ENCODE assay signal across 12 cellular contexts in the genomic region with DNA sequence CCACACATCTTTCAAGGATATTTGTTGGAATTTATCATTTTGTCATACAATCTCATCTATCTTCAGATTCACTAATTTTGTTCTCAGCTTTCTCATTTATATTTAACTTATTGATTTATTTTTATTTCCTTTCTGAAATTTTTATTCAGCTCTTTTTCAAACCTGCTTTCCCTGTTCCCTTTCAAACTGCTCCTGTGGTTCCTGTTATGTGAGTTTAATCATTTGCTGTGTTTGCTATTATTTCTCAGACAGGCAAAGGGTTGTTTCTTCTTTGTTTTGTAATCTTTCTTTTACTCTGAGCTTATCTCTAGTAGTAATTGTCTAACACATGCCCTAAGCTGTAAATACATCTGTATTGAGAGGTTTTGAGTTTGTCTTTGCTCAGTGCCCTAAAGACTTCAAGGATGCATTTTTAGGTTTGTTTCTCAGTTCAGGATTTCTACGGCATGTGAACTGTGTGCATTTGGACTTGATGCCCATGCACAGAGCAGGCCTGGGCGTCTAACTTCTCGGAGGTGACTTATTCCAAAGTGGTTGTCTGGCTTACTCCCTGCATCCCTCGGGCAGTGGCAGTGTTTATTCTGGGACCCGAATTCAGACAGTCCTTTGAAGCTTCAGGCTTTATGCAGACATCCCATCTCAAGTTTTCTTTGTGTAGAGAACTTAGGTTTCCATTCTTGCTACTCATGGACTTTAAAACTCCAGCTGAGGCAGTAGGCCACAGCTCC.
DNase-seq lines count a peak whose midpoint lies in the region; ATAC-seq and TF ChIP-seq lines count a peak whose summit lies in the region.
"Had no signal": no experiment of that assay in that cellular context is flagged by ENCODE, and none has a peak within 500 bp of the region (broad histone marks: within the 10 kb centered on the region; RNA-seq: fewer than 3 reads in every experiment).

No MANE protein-coding gene starts in this region.

- H2BK5ac ChIP-seq in mesendoderm (ENCODE audit: low read length) (no peak overlapping the region), trophoblast cell (ENCODE audit: low read depth, low read length, poor library complexity) (no peak overlapping the region)

- peaks cover 17% of the 10 kb centered on the region for H3K4me1 ChIP-seq in body of pancreas
- H3K4me1 ChIP-seq in mesendoderm (ENCODE audit: control insufficient read depth, low read depth, low read length), result no peaks in the 10 kb centered on the region
- peaks cover 10 to 18% of the 10 kb centered on the region in 2 experiments for H3K4me1 ChIP-seq in trophoblast cell (ENCODE audit: control insufficient read depth in 1 of 2, insufficient read depth in 2 of 2, low read length in 2 of 2)
- no peaks in the 10 kb centered on the region for H3K4me1 ChIP-seq in tibial nerve
- H3K4me1 ChIP-seq: A549, Caco-2, HAP-1 had no signal

- H2BK15ac ChIP-seq in mesendoderm (replicated peaks; ENCODE audit: low read depth), result no peak overlapping the region

- no peak overlapping the region for H3K14ac ChIP-seq in trophoblast cell (ENCODE audit: low read length)

- no peak for DNase-seq in body of pancreas
- no peak for DNase-seq in mesendoderm
- peak in 1 of 2 donors; percentile 13 for DNase-seq in trophoblast cell
- DNase-seq in tibial nerve (ENCODE audit: low spot score in 2 of 2), result no peak
- DNase-seq in AG08395 (ENCODE audit: low spot score), result no peak
- DNase-seq: Caco-2; CD8-positive, alpha-beta T cell; DMS53 had no signal

- ATAC-seq in body of pancreas, result peak; percentile 66
- ATAC-seq in GM19328 (IDR thresholded peaks at IDR 0.05; ENCODE audit: unreplicated experiment), result no peak
- ATAC-seq: A549; CD8-positive, alpha-beta T cell; GM12878 had no signal

- H3K56ac ChIP-seq in mesendoderm (ENCODE audit: low read length), result no peak overlapping the region

- intact Hi-C loops in body of pancreas (cut with DNase I), result no loop called here

- H2AK5ac ChIP-seq in mesendoderm (ENCODE audit: low read length) (no peak overlapping the region), trophoblast cell (ENCODE audit: low read length) (no peak overlapping the region)

- no peaks in the 10 kb centered on the region for H3K36me3 ChIP-seq in body of pancreas (replicated peaks in 1 of 2; ENCODE audit: insufficient read depth in 1 of 2, low read depth in 2 of 2)
- H3K36me3 ChIP-seq in mesendoderm (ENCODE audit: control insufficient read depth, insufficient read depth, low read length), result no peaks in the 10 kb centered on the region
- no peaks in the 10 kb centered on the region for H3K36me3 ChIP-seq in trophoblast cell (ENCODE audit: control insufficient read depth in 1 of 2, insufficient read depth in 2 of 2, low read length in 2 of 2)
- H3K36me3 ChIP-seq in tibial nerve, result no peaks in the 10 kb centered on the region
- H3K36me3 ChIP-seq: HAP-1 had no signal

- H3K79me1 ChIP-seq in mesendoderm (ENCODE audit: low read length) (no peaks in the 10 kb centered on the region), trophoblast cell (ENCODE audit: low read length) (peaks cover 3% of the 10 kb centered on the region)

- H2BK120ac ChIP-seq in mesendoderm (ENCODE audit: low read depth, low read length) (peak overlapping the region; percentile 54), trophoblast cell (ENCODE audit: insufficient read depth, low read length, poor library complexity) (peak overlapping the region; percentile 11)

- H4K8ac ChIP-seq in mesendoderm (ENCODE audit: low read depth, low read length) (no peak overlapping the region), trophoblast cell (ENCODE audit: low read depth, low read length) (peak overlapping the region; percentile 43)

- H3K9ac ChIP-seq in mesendoderm (ENCODE audit: low read length), result no peak overlapping the region
- H3K9ac ChIP-seq in trophoblast cell (ENCODE audit: low read length), result no peak overlapping the region

- H4K5ac ChIP-seq in mesendoderm (ENCODE audit: low read length), result no peak overlapping the region

- H2AFZ ChIP-seq in trophoblast cell (ENCODE audit: insufficient read depth, low read length, poor library complexity), result no peak overlapping the region

- no peak overlapping the region for H4K12ac ChIP-seq in trophoblast cell (ENCODE audit: low read depth, low read length)

- 46 to 51% methylated on average over 5 of the region's 5 CpGs for WGBS in body of pancreas, 2 donors
- WGBS in mesendoderm (ENCODE audit: extremely low coverage, insufficient coverage, low lambda C conversion rate), result no CpG with 5 or more reads among the region's 5 CpGs
- WGBS in trophoblast cell (ENCODE audit: extremely low coverage, insufficient coverage, insufficient read length), result no CpG with 5 or more reads among the region's 5 CpGs
- WGBS in tibial nerve, 2 donors, result 71 to 78% methylated on average over 5 of the region's 5 CpGs

- no peak for TF ChIP-seq CTCF in body of pancreas (IDR thresholded peaks at IDR 0.05)
- TF ChIP-seq CTCF in tibial nerve (IDR thresholded peaks at IDR 0.05), result no peak

- H3K27me3 ChIP-seq in body of pancreas (no peaks in the 10 kb centered on the region), mesendoderm (ENCODE audit: insufficient read depth, low read length, poor library complexity) (no peaks in the 10 kb centered on the region), trophoblast cell (ENCODE audit: insufficient read depth, low read length) (no peaks in the 10 kb centered on the region), tibial nerve (no peaks in the 10 kb centered on the region)

- H3K9me3 ChIP-seq in body of pancreas (no peaks in the 10 kb centered on the region), trophoblast cell (ENCODE audit: insufficient read depth, low read depth, low read length) (no peaks in the 10 kb centered on the region), tibial nerve (peaks cover 0 to 20% (median 2%) of the 10 kb centered on the region in 4 donors)
- H3K9me3 ChIP-seq: A549, HAP-1 had no signal

- no peak for TF ChIP-seq EP300 in tibial nerve (IDR thresholded peaks at IDR 0.05)

- H3K18ac ChIP-seq in mesendoderm (ENCODE audit: low read length), result peak overlapping the region; percentile 4
- no peak overlapping the region for H3K18ac ChIP-seq in trophoblast cell (ENCODE audit: low read length)

- no peak overlapping the region for H3K4me3 ChIP-seq in body of pancreas
- H3K4me3 ChIP-seq in mesendoderm (ENCODE audit: low read length), result no peak overlapping the region
- H3K4me3 ChIP-seq in trophoblast cell (ENCODE audit: low read depth, low read length), result no peak overlapping the region
- H3K4me3 ChIP-seq in tibial nerve, result no peak overlapping the region
- H3K4me3 ChIP-seq: A549, GM12878, HAP-1 had no signal

- H4K91ac ChIP-seq in trophoblast cell (ENCODE audit: low read depth, low read length), result no peak overlapping the region

- H3K4ac ChIP-seq in mesendoderm (ENCODE audit: low read depth, low read length) (no peak overlapping the region), trophoblast cell (ENCODE audit: low read depth, low read length) (no peak overlapping the region)

- H2BK12ac ChIP-seq in trophoblast cell (ENCODE audit: low read length), result no peak overlapping the region

- no peak overlapping the region for H3K4me2 ChIP-seq in mesendoderm (ENCODE audit: low read length)
- H3K4me2 ChIP-seq in trophoblast cell (ENCODE audit: low read length), result no peak overlapping the region
- H3K4me2 ChIP-seq: A549 had no signal

- TF ChIP-seq POLR2A in body of pancreas (IDR thresholded peaks at IDR 0.05) (no peak), tibial nerve (IDR thresholded peaks at IDR 0.05) (no peak)

- H3K27ac ChIP-seq in body of pancreas, result peak overlapping the region in 3 of 4 donors; percentile 41 to 48 (median 42)
- peak overlapping the region; percentile 3 for H3K27ac ChIP-seq in mesendoderm (ENCODE audit: low read depth, low read length)
- H3K27ac ChIP-seq in trophoblast cell (ENCODE audit: low read depth, low read length), result no peak overlapping the region
- H3K27ac ChIP-seq in tibial nerve, result no peak overlapping the region
- H3K27ac ChIP-seq: A549 had no signal

- H3K79me2 ChIP-seq in mesendoderm (ENCODE audit: control insufficient read depth, insufficient read depth, low read length) (no peaks in the 10 kb centered on the region), trophoblast cell (ENCODE audit: control insufficient read depth, insufficient read depth, low read length, poor library complexity) (no peaks in the 10 kb centered on the region)

- H3K23ac ChIP-seq in mesendoderm (ENCODE audit: low read length) (no peak overlapping the region), trophoblast cell (ENCODE audit: low read length) (no peak overlapping the region)

Comparison
In these comparisons a context has a peak if more than half of its experiments do, and no peak if none do; other contexts are left out.
1. H3K27ac ChIP-seq: peak in body of pancreas (3 of 4) and mesendoderm (single experiment); none in trophoblast cell (single experiment) and tibial nerve (0 of 4).